1 cellular context compared by ENCODE assay signal in genomic region chr12:130971871-130972588, GRCh38.
TF ChIP-seq lines count a peak whose summit lies in the region.

No MANE protein-coding gene starts in this region.

TF ChIP-seq in HepG2, 621 proteins besides CTCF, POLR2A, EP300 and RAD21 (continued from another document and continues in another):
- TF ChIP-seq ARID5B (CRISPR knock-in tag; IDR thresholded peaks at IDR 0.05) (peak; percentile 75), HOMEZ (CRISPR knock-in tag; IDR thresholded peaks at IDR 0.05; ENCODE audit: low read depth) (peak; percentile 66; the same call in 1 of the 2 replicates), MED1 (CRISPR knock-in tag; IDR thresholded peaks at IDR 0.05) (peak; percentile 64), SOX13 (IDR thresholded peaks at IDR 0.05) (no peak), SOX13 (CRISPR knock-in tag; conservative IDR thresholded peaks at IDR 0.05 in 1 of 2, IDR thresholded peaks at IDR 0.05 in 1 of 2) (peak in 1 of 2 experiments; percentile 74; a peak in 2 of 4 replicates), ZSCAN21 (CRISPR knock-in tag; IDR thresholded peaks at IDR 0.05; ENCODE audit: borderline replicate concordance) (no peak), PLSCR1 (CRISPR knock-in tag; IDR thresholded peaks at IDR 0.05; ENCODE audit: borderline replicate concordance) (no peak), MAF1 (CRISPR knock-in tag; IDR thresholded peaks at IDR 0.05; ENCODE audit: borderline replicate concordance) (no peak), MNT (IDR thresholded peaks at IDR 0.05) (no peak), ZNF556 (CRISPR knock-in tag; IDR thresholded peaks at IDR 0.05; ENCODE audit: borderline replicate concordance) (no peak), EZH2 (conservative IDR thresholded peaks at IDR 0.05; ENCODE audit: low read depth, low read length) (no peak), CBX2 (IDR thresholded peaks at IDR 0.05; ENCODE audit: low read depth, low read length) (no peak), CBX2 (CRISPR knock-in tag; IDR thresholded peaks at IDR 0.05; ENCODE audit: low read depth) (no peak), SRSF4 (IDR thresholded peaks at IDR 0.05; ENCODE audit: low read depth, low read length, poor library complexity, severe bottlenecking) (no peak), JDP2 (CRISPR knock-in tag; IDR thresholded peaks at IDR 0.05; ENCODE audit: borderline replicate concordance) (no peak), LBX2 (CRISPR knock-in tag; IDR thresholded peaks at IDR 0.05; ENCODE audit: borderline replicate concordance) (no peak), ZNF790 (CRISPR knock-in tag; IDR thresholded peaks at IDR 0.05; ENCODE audit: borderline replicate concordance) (no peak), SIX4 (CRISPR knock-in tag; IDR thresholded peaks at IDR 0.05) (no peak), CCAR2 (optimal IDR thresholded peaks at IDR 0.05; ENCODE audit: low read depth, low read length) (no peak), MTA1 (CRISPR knock-in tag; IDR thresholded peaks at IDR 0.05; ENCODE audit: borderline replicate concordance) (no peak), RBAK (CRISPR knock-in tag; IDR thresholded peaks at IDR 0.05) (no peak), KLF12 (CRISPR knock-in tag; IDR thresholded peaks at IDR 0.05; ENCODE audit: borderline replicate concordance) (no peak), SNAPC4 (CRISPR knock-in tag; IDR thresholded peaks at IDR 0.05) (no peak), MYC (CRISPR knock-in tag; IDR thresholded peaks at IDR 0.05; ENCODE audit: borderline replicate concordance) (no peak; the same call in 1 of the 2 replicates), IRX3 (CRISPR knock-in tag; IDR thresholded peaks at IDR 0.05; ENCODE audit: borderline replicate concordance, low read depth) (no peak), GPBP1L1 (CRISPR knock-in tag; IDR thresholded peaks at IDR 0.05) (no peak), ZKSCAN1 (IDR thresholded peaks at IDR 0.05; ENCODE audit: low read length) (no peak), KAT8 (CRISPR knock-in tag; IDR thresholded peaks at IDR 0.05) (peak; percentile 40; the same call in 1 of the 2 replicates), HMGXB3 (CRISPR knock-in tag; IDR thresholded peaks at IDR 0.05; ENCODE audit: borderline replicate concordance) (no peak), ZNF639 (CRISPR knock-in tag; conservative IDR thresholded peaks at IDR 0.05) (no peak), POLR2G (IDR thresholded peaks at IDR 0.05; ENCODE audit: low read depth, low read length) (no peak), USF2 (IDR thresholded peaks at IDR 0.05; ENCODE audit: low read depth, low read length) (no peak), USF2 (CRISPR knock-in tag; IDR thresholded peaks at IDR 0.05; ENCODE audit: borderline replicate concordance) (no peak), NFRKB (IDR thresholded peaks at IDR 0.05) (no peak), CBX1 (IDR thresholded peaks at IDR 0.05; ENCODE audit: low read depth) (no peak)
